In the genomic region with DNA sequence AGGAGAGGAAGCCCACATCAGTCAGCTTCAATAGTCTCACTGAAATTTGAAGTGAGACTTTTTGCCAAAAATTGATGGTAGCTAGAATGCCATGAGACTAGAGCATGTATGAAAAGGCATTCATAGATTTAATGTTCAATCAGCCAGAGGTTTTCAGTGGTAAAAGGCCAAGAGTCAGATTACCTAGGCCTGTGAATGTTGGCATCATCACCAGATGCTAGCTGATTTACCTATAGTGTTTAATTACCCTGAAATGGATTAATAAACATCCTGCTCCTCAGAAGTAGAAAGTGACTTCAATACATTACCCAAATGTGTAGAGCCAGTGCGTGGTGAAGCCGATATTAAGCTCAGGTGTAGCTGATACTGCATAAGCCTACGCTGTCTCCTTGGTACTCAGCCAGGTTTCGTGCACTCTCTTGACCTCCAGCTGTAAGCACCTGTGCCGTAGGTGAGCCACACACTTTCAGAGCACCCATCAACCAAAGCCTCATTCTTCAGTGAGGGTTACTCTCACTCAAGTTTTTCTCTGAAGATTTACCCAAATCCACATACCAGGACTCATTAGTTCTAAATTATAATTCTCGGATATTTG, we compare ENCODE assay signal across 26 cellular contexts.
"Had no signal": no experiment of that assay in that cellular context is flagged by ENCODE, and none has a peak within 500 bp of the region (broad histone marks: within the 10 kb centered on the region; RNA-seq: fewer than 3 reads in every experiment).

No MANE protein-coding gene starts in this region.

- FAIRE-seq: keratinocyte had no signal

- H3K4me3 ChIP-seq: gastrocnemius medialis, lung, mucosa of descending colon, right lobe of liver, smooth muscle cell, suprapubic skin, transverse colon, vagina had no signal

- H3K9me3 ChIP-seq: gastrocnemius medialis, mucosa of descending colon, neutrophil, right lobe of liver, suprapubic skin, transverse colon, vagina had no signal

- H3K36me3 ChIP-seq: gastrocnemius medialis, neutrophil, right lobe of liver, suprapubic skin, transverse colon, vagina had no signal

- H3K4me1 ChIP-seq: gastrocnemius medialis, parathyroid adenoma, right lobe of liver, suprapubic skin, transverse colon, vagina had no signal

- H3K27me3 ChIP-seq: gastrocnemius medialis, neutrophil, right lobe of liver, suprapubic skin, transverse colon, vagina had no signal

- DNase-seq: effector CD8-positive, alpha-beta T cell; endodermal cell; foreskin fibroblast; gastrocnemius medialis; head of caudate nucleus; left ventricle myocardium superior; mucosa of descending colon; naive B cell; right lobe of liver; stimulated activated CD4-positive, alpha-beta T cell treated with anti-CD3 and anti-CD28 coated beads, Interleukin-12 subunit alpha, Interleukin-12 subunit beta, amount 100 ng/mL, for 4 hours; stimulated activated CD4-positive, alpha-beta T cell treated with anti-CD3 and anti-CD28 coated beads, Interleukin-1b, Interleukin-23, amount 100 ng/mL, for 48 hours; stimulated activated CD4-positive, alpha-beta T cell treated with anti-CD3 and anti-CD28 coated beads, Interleukin-4, amount 100 ng/mL, for 1 hour; stimulated activated CD8-positive, alpha-beta memory T cell treated with anti-CD3 and anti-CD28 coated beads, Interleukin-4, amount 100 ng/mL, for 48 hours; stimulated activated naive CD4-positive, alpha-beta T cell; stimulated activated naive CD8-positive, alpha-beta T cell treated with anti-CD3 and anti-CD28 coated beads, Interleukin-15, amount 100 ng/mL, for 72 hours; transverse colon had no signal

- H3K27ac ChIP-seq: epithelial cell of prostate, gastrocnemius medialis, neutrophil, parathyroid adenoma, right lobe of liver, suprapubic skin, transverse colon, vagina had no signal

- ATAC-seq: esophagus mucosa; gastrocnemius medialis; left ventricle myocardium superior; mucosa of descending colon; natural killer cell treated with Interleukin-12 subunit alpha and Interleukin-12 subunit beta and Interleukin-15 and Interleukin-18, amount 100 ng/mL, for 72 hours; right lobe of liver; stimulated activated naive CD8-positive, alpha-beta T cell treated with anti-CD3 and anti-CD28 coated beads, Interleukin-15, amount 100 ng/mL, for 72 hours had no signal
